29 cellular contexts compared by ENCODE assay signal in genomic region chr5:100992354-100992753, GRCh38.
"Had no signal": no experiment of that assay in that cellular context is flagged by ENCODE, and none has a peak within 500 bp of the region (broad histone marks: within the 10 kb centered on the region; RNA-seq: fewer than 3 reads in every experiment).

No MANE protein-coding gene starts in this region.

- H3K9me3 Mint-ChIP-seq: stimulated activated effector memory CD8-positive, alpha-beta T cell treated with anti-CD3 and anti-CD28 coated beads, Interleukin-12 subunit alpha, Interleukin-12 subunit beta, amount 100 ng/mL, for 72 hours; stimulated activated memory B cell treated with anti-CD40 and anti-IgM and Interleukin-4, amounts not matched to agents 10 μg/mL and 1 μg/mL and 100 μg/mL, for 72 hours; stimulated activated naive B cell treated with anti-CD40 and anti-IgM and Interleukin-4, amounts not matched to agents 10 μg/mL and 1 μg/mL and 100 μg/mL, for 72 hours; stimulated activated naive CD8-positive, alpha-beta T cell treated with anti-CD3 and anti-CD28 coated beads, Interleukin-15, amount 100 ng/mL, for 72 hours; stimulated activated naive CD8-positive, alpha-beta T cell treated with anti-CD3 and anti-CD28 coated beads, Interleukin-15, Interleukin-2, amounts not matched to agents 100 ng/mL and 50 ng/mL, for 24 hours had no signal

- H3K9me3 ChIP-seq: testis, thoracic aorta, thyroid gland, transverse colon, upper lobe of left lung, upper lobe of right lung, uterus, vagina had no signal

- H3K27ac ChIP-seq: stomach, suprapubic skin, testis, thoracic aorta, thyroid gland, tibial artery, tibial nerve, transverse colon, upper lobe of left lung, upper lobe of right lung, uterus, vagina had no signal

- FAIRE-seq: urothelium cell line had no signal

- ATAC-seq: stimulated activated effector memory CD8-positive, alpha-beta T cell treated with anti-CD3 and anti-CD28 coated beads, Interleukin-12 subunit alpha, Interleukin-12 subunit beta, amount 100 ng/mL, for 72 hours; stimulated activated memory B cell treated with anti-CD40 and anti-IgM and Interleukin-4, amounts not matched to agents 10 μg/mL and 1 μg/mL and 100 μg/mL, for 72 hours; stimulated activated naive B cell treated with anti-CD40 and anti-IgM and Interleukin-4, amounts not matched to agents 10 μg/mL and 1 μg/mL and 100 μg/mL, for 72 hours; stimulated activated naive CD8-positive, alpha-beta T cell treated with anti-CD3 and anti-CD28 coated beads, Interleukin-15, amount 100 ng/mL, for 72 hours; stimulated activated naive CD8-positive, alpha-beta T cell treated with anti-CD3 and anti-CD28 coated beads, Interleukin-15, Interleukin-2, amounts not matched to agents 100 U/mL and 50 U/mL, for 24 hours; upper lobe of right lung had no signal

- H3K4me3 Mint-ChIP-seq: stimulated activated effector memory CD8-positive, alpha-beta T cell treated with anti-CD3 and anti-CD28 coated beads, Interleukin-12 subunit alpha, Interleukin-12 subunit beta, amount 100 ng/mL, for 72 hours; stimulated activated memory B cell treated with anti-CD40 and anti-IgM and Interleukin-4, amounts not matched to agents 10 μg/mL and 1 μg/mL and 100 μg/mL, for 72 hours; stimulated activated naive B cell treated with anti-CD40 and anti-IgM and Interleukin-4, amounts not matched to agents 10 μg/mL and 1 μg/mL and 100 μg/mL, for 72 hours; stimulated activated naive CD8-positive, alpha-beta T cell treated with anti-CD3 and anti-CD28 coated beads, Interleukin-15, amount 100 ng/mL, for 72 hours; stimulated activated naive CD8-positive, alpha-beta T cell treated with anti-CD3 and anti-CD28 coated beads, Interleukin-15, Interleukin-2, amounts not matched to agents 100 ng/mL and 50 ng/mL, for 24 hours; type B pancreatic cell had no signal

- H3K27me3 Mint-ChIP-seq: stimulated activated naive CD8-positive, alpha-beta T cell treated with anti-CD3 and anti-CD28 coated beads, Interleukin-15, amount 100 ng/mL, for 72 hours; type B pancreatic cell had no signal

- H3K36me3 ChIP-seq: stomach, suprapubic skin, thoracic aorta, thyroid gland, tibial artery, tibial nerve, transverse colon, upper lobe of left lung, upper lobe of right lung, uterus, vagina had no signal

- H3K36me3 Mint-ChIP-seq: stimulated activated effector memory CD8-positive, alpha-beta T cell treated with anti-CD3 and anti-CD28 coated beads, Interleukin-12 subunit alpha, Interleukin-12 subunit beta, amount 100 ng/mL, for 72 hours; stimulated activated memory B cell treated with anti-CD40 and anti-IgM and Interleukin-4, amounts not matched to agents 10 μg/mL and 1 μg/mL and 100 μg/mL, for 72 hours; stimulated activated naive B cell treated with anti-CD40 and anti-IgM and Interleukin-4, amounts not matched to agents 10 μg/mL and 1 μg/mL and 100 μg/mL, for 72 hours; type B pancreatic cell had no signal

- H3K4me1 Mint-ChIP-seq: stimulated activated memory B cell treated with anti-CD40 and anti-IgM and Interleukin-4, amounts not matched to agents 10 μg/mL and 1 μg/mL and 100 μg/mL, for 72 hours; stimulated activated naive B cell treated with anti-CD40 and anti-IgM and Interleukin-4, amounts not matched to agents 10 μg/mL and 1 μg/mL and 100 μg/mL, for 72 hours; stimulated activated naive CD8-positive, alpha-beta T cell treated with anti-CD3 and anti-CD28 coated beads, Interleukin-15, amount 100 ng/mL, for 72 hours had no signal

- H3K27me3 ChIP-seq: stomach, suprapubic skin, testis, thyroid gland, tibial artery, tibial nerve, transverse colon, upper lobe of left lung, upper lobe of right lung, uterus, vagina had no signal

- H3K4me1 ChIP-seq: stomach, suprapubic skin, testis, thyroid gland, tibial artery, tibial nerve, transverse colon, upper lobe of left lung, upper lobe of right lung, uterus, vagina had no signal

- H3K27ac Mint-ChIP-seq: stimulated activated effector memory CD8-positive, alpha-beta T cell treated with anti-CD3 and anti-CD28 coated beads, Interleukin-12 subunit alpha, Interleukin-12 subunit beta, amount 100 ng/mL, for 72 hours; stimulated activated memory B cell treated with anti-CD40 and anti-IgM and Interleukin-4, amounts not matched to agents 10 μg/mL and 1 μg/mL and 100 μg/mL, for 72 hours; stimulated activated naive B cell treated with anti-CD40 and anti-IgM and Interleukin-4, amounts not matched to agents 10 μg/mL and 1 μg/mL and 100 μg/mL, for 72 hours; stimulated activated naive CD8-positive, alpha-beta T cell treated with anti-CD3 and anti-CD28 coated beads, Interleukin-15, amount 100 ng/mL, for 72 hours; stimulated activated naive CD8-positive, alpha-beta T cell treated with anti-CD3 and anti-CD28 coated beads, Interleukin-15, Interleukin-2, amounts not matched to agents 100 ng/mL and 50 ng/mL, for 24 hours; type B pancreatic cell had no signal

- DNase-seq: stimulated activated CD4-positive, alpha-beta T cell treated with anti-CD3 and anti-CD28 coated beads, Interleukin-2, amount 100 ng/mL, for 48 hours; stimulated activated CD4-positive, alpha-beta T cell treated with anti-CD3 and anti-CD28 coated beads, Interleukin-4, amount 100 ng/mL, for 1 hour; stimulated activated CD4-positive, alpha-beta T cell treated with anti-CD3 and anti-CD28 coated beads, Interleukin-4, amount 100 ng/mL, for 24 hours; stimulated activated CD4-positive, alpha-beta T cell treated with anti-CD3 and anti-CD28 coated beads, Interleukin-4, amount 100 ng/mL, for 4 hours; stimulated activated CD8-positive, alpha-beta memory T cell treated with anti-CD3 and anti-CD28 coated beads, Interleukin-4, amount 100 ng/mL, for 48 hours; stimulated activated naive B cell treated with anti-CD40 and anti-IgM and Interleukin-4, amounts not matched to agents 10 μg/mL and 1 μg/mL and 100 μg/mL, for 72 hours; stimulated activated naive CD4-positive, alpha-beta T cell; stimulated activated naive CD4-positive, alpha-beta T cell treated with Interleukin-2 at 50 U/mL for 16 hours; stimulated activated naive CD8-positive, alpha-beta T cell treated with anti-CD3 and anti-CD28 coated beads, Interleukin-15, amount 100 ng/mL, for 72 hours; stimulated activated naive CD8-positive, alpha-beta T cell treated with anti-CD3 and anti-CD28 coated beads, Interleukin-15, Interleukin-2, amounts not matched to agents 100 U/mL and 50 U/mL, for 24 hours; stomach; substantia nigra; testis; thyroid gland; tibial artery; transverse colon; trophoblast cell; upper lobe of left lung; upper lobe of right lung; uterus had no signal

- H3K4me3 ChIP-seq: stomach, suprapubic skin, testis, thoracic aorta, thyroid gland, tibial artery, tibial nerve, transverse colon, upper lobe of left lung, upper lobe of right lung, uterus, vagina had no signal
